22 cellular contexts compared by ENCODE assay signal in the genomic region with DNA sequence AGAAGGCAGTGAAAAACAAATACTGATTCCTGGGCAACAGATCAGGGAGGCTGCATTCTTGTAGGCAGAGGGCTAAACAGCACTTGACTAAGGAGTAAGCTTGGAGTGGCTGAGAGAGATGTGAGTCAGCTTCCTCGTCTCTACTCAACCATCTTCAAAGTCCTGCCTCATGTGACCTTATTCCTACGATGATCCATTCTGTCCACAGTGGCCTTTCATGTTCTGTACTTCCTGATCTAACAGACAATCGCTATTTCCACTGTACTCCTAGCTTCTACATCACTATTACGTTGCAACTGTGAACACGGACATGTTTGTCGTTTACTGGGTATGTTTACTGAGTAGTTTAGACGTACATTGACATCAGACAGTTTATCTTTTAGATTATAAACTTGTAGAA.
A peak's percentile ranks its signal among the peaks of the same experiment; 100 is the strongest.
DNase-seq lines count a peak whose midpoint lies in the region; ATAC-seq and TF ChIP-seq lines count a peak whose summit lies in the region.
"Had no signal": no experiment of that assay in that cellular context is flagged by ENCODE, and none has a peak within 500 bp of the region (broad histone marks: within the 10 kb centered on the region; RNA-seq: fewer than 3 reads in every experiment).

No MANE protein-coding gene starts in this region.

- H3K36me3 Mint-ChIP-seq in HFFc6 (ENCODE audit: low read depth), result peaks cover 19% of the 10 kb centered on the region

- H3K9me3 Mint-ChIP-seq in HFFc6, result peaks cover 5% of the 10 kb centered on the region; the same call in 1 of the 2 replicates
- H3K9me3 Mint-ChIP-seq: activated T-helper 2 cell treated with anti-CD3 and anti-CD28 coated beads, Interferon-gamma antibody, Interleukin-2, Interleukin-4, amounts not matched to agents 10 μg/mL and 5 μg/mL and 100 μg/mL, durations not matched to agents 14 hours and 24 hours and 36 hours had no signal

- intact Hi-C loops in Right ventricle myocardium inferior (cut with DNase I), result no loop called here

- peak; percentile 37 for DNase-seq in EL
- peak; percentile 23 for DNase-seq in MV-4-11 (lab: John Stamatoyannopoulos, UW)
- DNase-seq in cardiac fibroblast (ENCODE audit: low read depth in 2 of 2), result peak; percentile 4 to 55
- DNase-seq in kidney tubule cell (ENCODE audit: low spot score), result peak; percentile 73
- DNase-seq in AG08396 (ENCODE audit: low spot score), result no peak
- no peak for DNase-seq in GM03348 (ENCODE audit: low spot score)
- no peak for DNase-seq in Right ventricle myocardium inferior (ENCODE audit: missing footprints)
- DNase-seq in HFFc6, result no peak
- DNase-seq: activated CD4-positive, alpha-beta T cell treated with anti-CD3 and anti-CD28 coated beads for 36 hours; CD4-positive, CD25-positive, alpha-beta regulatory T cell; cortex of kidney; DMS153; NCI-H1092; NCI-H2081; NCI-H446 treated with DMSO at 0.1 percent for 48 hours; NK-92 treated with Interleukin-12 subunit alpha and Interleukin-12 subunit beta, amount 100 ng/mL, for 24 hours; RPMI8226; substantia nigra; T1000 had no signal

- H3K4me1 Mint-ChIP-seq in HFFc6 (ENCODE audit: low read depth), result peaks cover 60% of the 10 kb centered on the region
- H3K4me1 Mint-ChIP-seq: activated CD4-positive, alpha-beta T cell treated with anti-CD3 and anti-CD28 coated beads for 36 hours had no signal

- no peaks in the 10 kb centered on the region; the same call in 1 of the 2 replicates for H3K27me3 Mint-ChIP-seq in HFFc6 (ENCODE audit: insufficient read depth)
- H3K27me3 Mint-ChIP-seq: activated CD4-positive, alpha-beta T cell treated with anti-CD3 and anti-CD28 coated beads for 36 hours; CD4-positive, CD25-positive, alpha-beta regulatory T cell had no signal

- TF ChIP-seq CTCF in cardiac fibroblast (IDR thresholded peaks at IDR 0.05; ENCODE audit: low read depth, low read length) (no peak), HFFc6 (IDR thresholded peaks at IDR 0.05) (no peak)

- no peak overlapping the region for H3K27ac Mint-ChIP-seq in HFFc6
- H3K27ac Mint-ChIP-seq: activated CD4-positive, alpha-beta T cell treated with anti-CD3 and anti-CD28 coated beads for 36 hours; activated T-helper 2 cell treated with anti-CD3 and anti-CD28 coated beads, Interferon-gamma antibody, Interleukin-2, Interleukin-4, amounts not matched to agents 10 μg/mL and 5 μg/mL and 100 μg/mL, durations not matched to agents 14 hours and 24 hours and 36 hours; CD4-positive, CD25-positive, alpha-beta regulatory T cell had no signal

- H3K4me3 ChIP-seq in cardiac fibroblast (replicated peaks in 1 of 2; ENCODE audit: low read depth in 2 of 2, low read length in 2 of 2), result no peak overlapping the region
- H3K4me3 ChIP-seq: vagina had no signal

- no peak overlapping the region for H3K4me3 Mint-ChIP-seq in HFFc6
- H3K4me3 Mint-ChIP-seq: activated CD4-positive, alpha-beta T cell treated with anti-CD3 and anti-CD28 coated beads for 36 hours; CD4-positive, CD25-positive, alpha-beta regulatory T cell had no signal

- no peak for ATAC-seq in Right ventricle myocardium inferior
- ATAC-seq: activated CD4-positive, alpha-beta T cell treated with anti-CD3 and anti-CD28 coated beads for 36 hours; SK-N-SH treated with all-trans-retinoic acid at 6 μM for 48 hours had no signal

Comparison
In these comparisons a context has a peak if more than half of its experiments do, and no peak if none do; other contexts are left out.
1. DNase-seq: peak in EL (single experiment), MV-4-11 (single experiment), cardiac fibroblast (2 of 2) and kidney tubule cell (single experiment); none in AG08396 (single experiment), GM03348 (single experiment), Right ventricle myocardium inferior (single experiment) and HFFc6 (single experiment).